8 cellular contexts compared by ENCODE assay signal in the genomic region with DNA sequence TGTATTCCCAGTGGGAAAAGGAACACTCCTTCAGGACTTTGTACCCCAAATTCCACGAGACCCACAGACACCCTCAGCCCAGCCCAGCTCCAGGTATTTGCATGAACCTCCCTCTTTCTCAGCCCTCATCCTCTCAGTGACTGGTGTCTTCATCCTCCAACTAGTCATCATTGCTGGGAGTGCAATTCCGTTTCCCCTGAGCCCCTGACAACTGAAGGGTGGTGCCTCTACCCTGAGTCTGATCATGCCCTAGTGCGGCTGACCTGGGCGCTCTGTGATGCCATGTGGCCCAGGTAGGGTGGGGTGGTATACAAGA. TPM values are rescaled to one million over a fixed set of nuclear protein-coding genes. Genes with fewer than 3 reads are reported as not detected.
DNase-seq lines count a peak whose midpoint lies in the region; ATAC-seq and TF ChIP-seq lines count a peak whose summit lies in the region.

No MANE protein-coding gene starts in this region.

- peaks cover 8% of the 10 kb centered on the region for H3K79me2 ChIP-seq in Karpas-422 (ENCODE audit: low read length)

- ATAC-seq in GM21447 (IDR thresholded peaks at IDR 0.05; ENCODE audit: unreplicated experiment): peak; percentile 4

- peaks cover 38% of the 10 kb centered on the region for H3K4me1 Mint-ChIP-seq in CD14-positive monocyte

- H3K9me3 Mint-ChIP-seq in CD14-positive monocyte: no peaks in the 10 kb centered on the region

- DNase-seq in CD14-positive monocyte (ENCODE audit: low spot score) (no peak), Karpas-422 (peak; percentile 64), ovary (no peak), D341Med (ENCODE audit: low spot score) (no peak), hepatic stellate cell (ENCODE audit: low spot score) (no peak), NCI-H748 treated with DMSO at 0.1 percent for 48 hours (lab: John Stamatoyannopoulos, UW) (no peak)

- TF ChIP-seq POLR2A in ovary (IDR thresholded peaks at IDR 0.05): no peak

- H3K36me3 Mint-ChIP-seq in CD14-positive monocyte: no peaks in the 10 kb centered on the region

- no peaks in the 10 kb centered on the region for H4K20me1 ChIP-seq in Karpas-422 (ENCODE audit: insufficient read depth, low read depth, low read length)

- TF ChIP-seq CTCF in CD14-positive monocyte (IDR thresholded peaks at IDR 0.05) (no peak), ovary (IDR thresholded peaks at IDR 0.05) (no peak)

- H3K9ac ChIP-seq in Karpas-422 (ENCODE audit: low read length): peak overlapping the region; percentile 78
- H3K9ac ChIP-seq in duodenal mucosa (ENCODE audit: low read depth in 1 of 2, low read length in 2 of 2): peak overlapping the region; percentile 47 to 76

- no peaks in the 10 kb centered on the region for H3K9me2 ChIP-seq in Karpas-422 (replicated peaks; ENCODE audit: insufficient read depth, low read length)

- H3K4me1 ChIP-seq in Karpas-422 (ENCODE audit: low read length) (peaks cover 40% of the 10 kb centered on the region), duodenal mucosa (ENCODE audit: control insufficient read depth in 1 of 2, insufficient read depth in 2 of 2, low read length in 2 of 2) (peaks cover 25 to 27% of the 10 kb centered on the region in 2 donors), ovary (ENCODE audit: insufficient read depth) (peaks cover 16% of the 10 kb centered on the region)

- H3K4me3 ChIP-seq in Karpas-422 (ENCODE audit: low read length) (peak overlapping the region; percentile 75), duodenal mucosa (ENCODE audit: low read depth in 1 of 2, low read length in 2 of 2) (peak overlapping the region; percentile 76 to 89), ovary (peak overlapping the region; percentile 54)

- H3K27ac ChIP-seq in Karpas-422 (ENCODE audit: low read length) (no peak overlapping the region), duodenal mucosa (ENCODE audit: low read depth, low read length) (peak overlapping the region; percentile 45), ovary (peak overlapping the region in 1 of 2 donors; percentile 52)

- peak overlapping the region; percentile 89 for H2AFZ ChIP-seq in Karpas-422 (ENCODE audit: low read length)

- H3K9me3 ChIP-seq in Karpas-422 (ENCODE audit: low read length) (no peaks in the 10 kb centered on the region), duodenal mucosa (ENCODE audit: control insufficient read depth in 1 of 2, low read length in 2 of 2) (no peaks in the 10 kb centered on the region), ovary (no peaks in the 10 kb centered on the region)

- no peak for TF ChIP-seq EP300 in ovary (IDR thresholded peaks at IDR 0.05)

- peak overlapping the region; percentile 76 to 91 (median 89) for H3K27ac Mint-ChIP-seq in CD14-positive monocyte

- peak overlapping the region; percentile 85 to 90 for H3K4me3 Mint-ChIP-seq in CD14-positive monocyte

- peak overlapping the region; percentile 83 for H3K4me2 ChIP-seq in Karpas-422 (ENCODE audit: low read depth, low read length, poor library complexity, severe bottlenecking)

- H3K27me3 ChIP-seq in Karpas-422 (ENCODE audit: low read length) (no peaks in the 10 kb centered on the region), duodenal mucosa (ENCODE audit: control insufficient read depth in 1 of 2, insufficient read depth in 2 of 2, low read length in 2 of 2) (no peaks in the 10 kb centered on the region), ovary (no peaks in the 10 kb centered on the region)

- H3K27me3 Mint-ChIP-seq in CD14-positive monocyte (ENCODE audit: low read depth in 3 of 3): peaks cover 0 to 4% (median 1%) of the 10 kb centered on the region in 3 donors

- 7 to 11% (median 9%) methylated on average over 4 of the region's 4 CpGs for WGBS in ovary, 3 donors

- intact Hi-C loops in CD14-positive monocyte (cut with micrococcal nuclease) (no loop called here), ovary (cut with DNase I) (no loop called here)

- H3K36me3 ChIP-seq in Karpas-422 (ENCODE audit: insufficient read depth, low read length) (no peaks in the 10 kb centered on the region), duodenal mucosa (ENCODE audit: control insufficient read depth in 1 of 2, insufficient read depth in 2 of 2, low read length in 2 of 2) (no peaks in the 10 kb centered on the region), ovary (no peaks in the 10 kb centered on the region)

RNA-seq across cellular contexts. Expression of gene ZNF692, which starts 3.8 kb away (rescaled TPM):
- polyA plus RNA-seq in CD14-positive monocyte (1 to 10 TPM; 2.2 to 2.4 TPM), ovary (10 to 100 TPM; 13.2 to 47.4 TPM)
- total RNA-seq in Karpas-422 (2014; rRNA removed; shearing (Covaris generic); ENCODE audit: low replicate concordance): 27.2 and 62.6 TPM in 2 replicates
- total RNA-seq in ovary: 10 to 100 TPM; 27.4 to 47.7 (median 35.4) TPM

RNA-seq across cellular contexts. Expression of gene ZNF672, which starts 24.6 kb away (rescaled TPM):
- 10 to 100 TPM; 23.4 to 23.9 TPM for polyA plus RNA-seq in CD14-positive monocyte
- 16.7 and 38.3 TPM in 2 replicates for total RNA-seq in Karpas-422 (2014; rRNA removed; shearing (Covaris generic); ENCODE audit: low replicate concordance)
- 10 to 100 TPM; 15.1 to 29.5 (median 21.6) TPM for total RNA-seq in ovary
- polyA plus RNA-seq in ovary: 10 to 100 TPM in 1 of 2 donors, 1 to 10 TPM in 1; 7.3 to 10.8 TPM

RNA-seq across cellular contexts. Expression of gene SH3BP5L, which starts 36.9 kb away (rescaled TPM):
- polyA plus RNA-seq in CD14-positive monocyte: 1 to 10 TPM; 4.0 to 4.3 TPM
- 14.6 and 24.1 TPM in 2 replicates for total RNA-seq in Karpas-422 (2014; rRNA removed; shearing (Covaris generic); ENCODE audit: low replicate concordance)
- 10 to 100 TPM in 6 of 7 donors, 1 to 10 TPM in 1; 9.4 to 16.8 (median 13.9) TPM for total RNA-seq in ovary
- 10 to 100 TPM in 1 of 2 donors, 1 to 10 TPM in 1; 8.1 to 13.8 TPM for polyA plus RNA-seq in ovary

RNA-seq across cellular contexts. Expression of gene PGBD2, which starts 43.4 kb away (rescaled TPM):
- 1 to 10 TPM; 2.9 to 3.9 TPM for polyA plus RNA-seq in CD14-positive monocyte
- 6.1 and 6.9 TPM in 2 replicates for total RNA-seq in Karpas-422 (2014; rRNA removed; shearing (Covaris generic); ENCODE audit: low replicate concordance)
- 10 to 100 TPM in 1 of 7 donors, 1 to 10 TPM in 6; 3.9 to 10.7 (median 7.7) TPM for total RNA-seq in ovary
- polyA plus RNA-seq in ovary: 1 to 10 TPM; 6.7 to 6.8 TPM
